Comparison of ENCODE assay signal across 8 cellular contexts in genomic region chr12:57242691-57243454, GRCh38. TPM values are rescaled to one million over a fixed set of nuclear protein-coding genes. Genes with fewer than 3 reads are reported as not detected.
DNase-seq lines count a peak whose midpoint lies in the region; ATAC-seq and TF ChIP-seq lines count a peak whose summit lies in the region.

No MANE protein-coding gene starts in this region.

- peak; percentile 87 for TF ChIP-seq CTCF in kidney epithelial cell (IDR thresholded peaks at IDR 0.05; ENCODE audit: insufficient read depth, low read length, poor library complexity, severe bottlenecking)

- H3K4me3 ChIP-seq in kidney epithelial cell (ENCODE audit: low read depth, low read length): peak overlapping the region; percentile 15

- DNase-seq in DMS 273 treated with DMSO at 0.1 percent for 48 hours (lab: John Stamatoyannopoulos, UW) (peak; percentile 71), NCI-H146 treated with DMSO at 0.1 percent for 48 hours (lab: John Stamatoyannopoulos, UW; ENCODE audit: unreplicated experiment) (peak; percentile 76), T1000 (lab: John Stamatoyannopoulos, UW) (peak; percentile 28), T47D (ENCODE audit: low read depth in 1 of 2, low spot score in 1 of 2) (peak; percentile 93 to 95), kidney epithelial cell (ENCODE audit: low read depth) (no peak)
- peak; percentile 49 for DNase-seq in stimulated activated CD8-positive, alpha-beta memory T cell treated with anti-CD3 and anti-CD28 coated beads, Interleukin-15, amount 100 ng/mL, for 24 hours (ENCODE audit: low read depth)

- ATAC-seq in GM21786 (IDR thresholded peaks at IDR 0.05; ENCODE audit: unreplicated experiment) (peak; percentile 30), GM21619 (IDR thresholded peaks at IDR 0.05; ENCODE audit: unreplicated experiment) (no peak)

- in situ Hi-C loops in T47D (cut with HindIII; ENCODE audit: low pct_unique_long_range_greater_than_20kb, low sequenced_read_pairs): no loop called here

- H3K36me3 ChIP-seq in kidney epithelial cell (ENCODE audit: control insufficient read depth, insufficient read depth, low read length): no peaks in the 10 kb centered on the region

- H3K27me3 ChIP-seq in kidney epithelial cell (ENCODE audit: control insufficient read depth, insufficient read depth, low read length): peaks cover 64% of the 10 kb centered on the region

RNA-seq across cellular contexts. Expression of gene STAC3, which starts 8.1 kb away (rescaled TPM):
- total RNA-seq in kidney epithelial cell: 0.71 TPM in 1 of 2 replicates, not detected in the other

RNA-seq across cellular contexts. Expression of gene SHMT2, which starts 13.4 kb away (rescaled TPM):
- total RNA-seq in kidney epithelial cell: 490 and 536 TPM in 2 replicates

RNA-seq across cellular contexts. Expression of gene NXPH4, which starts 26.3 kb away (rescaled TPM):
- 3.1 and 5.9 TPM in 2 replicates for total RNA-seq in kidney epithelial cell
